Comparison of ENCODE assay signal across 35 cellular contexts in genomic region chr7:138440460-138440859, GRCh38.
"Had no signal": no experiment of that assay in that cellular context is flagged by ENCODE, and none has a peak within 500 bp of the region (broad histone marks: within the 10 kb centered on the region; RNA-seq: fewer than 3 reads in every experiment).

No MANE protein-coding gene starts in this region.

- H3K36me3 ChIP-seq: MG63 had no signal

- H3K4me3 ChIP-seq: MG63 had no signal

- H3K27me3 ChIP-seq: MG63 had no signal

- H3K9me3 ChIP-seq: MG63 had no signal

- DNase-seq: Kasumi-1, MG63, MM.1S, MV-4-11, NCI-H1048, NCI-H1092, NCI-H1092 treated with DMSO at 0.1 percent for 48 hours, NCI-H1105, NCI-H1105 treated with DMSO at 0.1 percent for 48 hours, NCI-H1417, NCI-H1417 treated with DMSO at 0.1 percent for 48 hours, NCI-H1436, NCI-H1436 treated with DMSO at 0.1 percent for 48 hours, NCI-H146, NCI-H1694, NCI-H1694 treated with DMSO at 0.1 percent for 48 hours, NCI-H187, NCI-H187 treated with DMSO at 0.1 percent for 48 hours, NCI-H1930, NCI-H2029, NCI-H2029 treated with DMSO at 0.1 percent for 48 hours, NCI-H2081, NCI-H2081 treated with DMSO at 0.1 percent for 48 hours, NCI-H2107, NCI-H2171, NCI-H2171 treated with DMSO at 0.1 percent for 48 hours, NCI-H2227 treated with DMSO at 0.1 percent for 48 hours, NCI-H226, NCI-H345, NCI-H446, NCI-H446 treated with DMSO at 0.1 percent for 48 hours, NCI-H510A, NCI-H510A treated with DMSO at 0.1 percent for 48 hours, NCI-H524, NCI-H524 treated with DMSO at 0.1 percent for 48 hours had no signal
